In genomic region chr13:41909524-41909923, GRCh38 we compare ENCODE assay signal across 17 cellular contexts. TPM values are rescaled to one million over a fixed set of nuclear protein-coding genes. Genes with fewer than 3 reads are reported as not detected.
A peak's percentile ranks its signal among the peaks of the same experiment; 100 is the strongest.
DNase-seq lines count a peak whose midpoint lies in the region; ATAC-seq and TF ChIP-seq lines count a peak whose summit lies in the region.
"Had no signal": no experiment of that assay in that cellular context is flagged by ENCODE, and none has a peak within 500 bp of the region (broad histone marks: within the 10 kb centered on the region; RNA-seq: fewer than 3 reads in every experiment).

No MANE protein-coding gene starts in this region.

- in situ Hi-C loops in mammary epithelial cell (cut with MboI; ENCODE audit: low sequenced_read_pairs in 2 of 2) = loop anchor here (5.0 to 25.0 kb wide), 4 partner anchors 135 to 247 kb away; partner anchors contain the start of gene DGKH (in 2 of the 2)

- dilution Hi-C loops in mammary epithelial cell (cut with HindIII; ENCODE audit: low sequenced_read_pairs) = no loop called here

- no peak overlapping the region for H2AFZ ChIP-seq in mammary epithelial cell (ENCODE audit: low read depth, low read length)

- H3K27ac ChIP-seq in mammary epithelial cell (ENCODE audit: insufficient read depth, low read depth, low read length) (no peak overlapping the region), breast epithelium (no peak overlapping the region), stomach (no peak overlapping the region)

- H3K79me2 ChIP-seq in mammary epithelial cell (ENCODE audit: insufficient read depth, low read length) = peaks cover 12% of the 10 kb centered on the region

- peak; percentile 84 for ATAC-seq in esophagus mucosa
- ATAC-seq: HepG2, Panc1 had no signal

- no peak overlapping the region for H3K4me3 ChIP-seq in mammary epithelial cell (replicated peaks in 1 of 3; ENCODE audit: insufficient read depth in 1 of 3, low read depth in 2 of 3, low read length in 3 of 3)
- H3K4me3 ChIP-seq in breast epithelium = no peak overlapping the region
- H3K4me3 ChIP-seq in stomach = no peak overlapping the region

- H3K4me2 ChIP-seq in mammary epithelial cell (ENCODE audit: insufficient read depth, low read depth, low read length) = no peak overlapping the region
- H3K4me2 ChIP-seq: SK-N-SH had no signal

- H3K4me1 ChIP-seq in mammary epithelial cell (ENCODE audit: insufficient read depth, low read length) = peaks cover 6% of the 10 kb centered on the region
- H3K4me1 ChIP-seq in breast epithelium = no peaks in the 10 kb centered on the region
- H3K4me1 ChIP-seq in stomach = peaks cover 0 to 13% (median 2%) of the 10 kb centered on the region in 4 donors
- H3K4me1 ChIP-seq: Caco-2 had no signal

- H3K9me3 ChIP-seq in mammary epithelial cell (replicated peaks; ENCODE audit: insufficient read depth, low read length) (no peaks in the 10 kb centered on the region), breast epithelium (no peaks in the 10 kb centered on the region), stomach (no peaks in the 10 kb centered on the region)
- H3K9me3 ChIP-seq: Caco-2, SK-N-SH had no signal

- H3K27me3 ChIP-seq in mammary epithelial cell (ENCODE audit: insufficient read depth, low read length) = no peaks in the 10 kb centered on the region
- no peaks in the 10 kb centered on the region for H3K27me3 ChIP-seq in breast epithelium
- H3K27me3 ChIP-seq in stomach = no peaks in the 10 kb centered on the region

- 100% methylated on average over 2 of the region's 2 CpGs for WGBS in mammary epithelial cell (ENCODE audit: low coverage, missing lambda C conversion rate)
- WGBS in stomach, 5 donors = 81 to 92% (median 86%) methylated on average over 2 of the region's 2 CpGs

- CTCF ChIA-PET in mammary epithelial cell (lab: Charles Lee; ENCODE audit: low non-redundant PET) = no interaction called here

- TF ChIP-seq CTCF in mammary epithelial cell (conservative IDR thresholded peaks at IDR 0.05 in 1 of 2, IDR thresholded peaks at IDR 0.05 in 1 of 2; ENCODE audit: extremely low read depth in 1 of 2, insufficient read depth in 1 of 2, low read depth in 1 of 2, low read length in 2 of 2) = no peak
- no peak for TF ChIP-seq CTCF in breast epithelium (IDR thresholded peaks at IDR 0.05)
- no peak for TF ChIP-seq CTCF in stomach (IDR thresholded peaks at IDR 0.05)

- H3K9ac ChIP-seq in mammary epithelial cell (ENCODE audit: insufficient read depth, low read length) = no peak overlapping the region
- H3K9ac ChIP-seq: SK-N-SH had no signal

- no TSS peak for BruUV-seq in mammary epithelial cell (replicated peaks; lab: Mats Ljungman, UMichigan)

- intact Hi-C loops in mammary epithelial cell (cut with micrococcal nuclease) (loop anchor here (2.0 kb wide), 1 partner anchor 51 kb away; the partner anchor contains the start of gene VWA8), breast epithelium (cut with DNase I; ENCODE audit: low total_unique reads) (no loop called here), stomach (cut with DNase I; ENCODE audit: low total_unique reads) (loop anchor here (10.0 kb wide), 1 partner anchor 205 kb away; no protein-coding TSS in a partner anchor)

- TF ChIP-seq POLR2A in breast epithelium (IDR thresholded peaks at IDR 0.05) (no peak), stomach (IDR thresholded peaks at IDR 0.05) (no peak)

- no peaks in the 10 kb centered on the region for H4K20me1 ChIP-seq in mammary epithelial cell (ENCODE audit: insufficient read depth, low read length)

- DNase-seq in mammary epithelial cell = peak; percentile 71
- DNase-seq in breast epithelium (ENCODE audit: low spot score in 2 of 2) = no peak
- peak; percentile 87 for DNase-seq in NCI-H69 (lab: John Stamatoyannopoulos, UW)
- no peak for DNase-seq in HCEC 1CT
- DNase-seq in stomach = no peak
- DNase-seq in anterior cingulate cortex (lab: John Stamatoyannopoulos, UW) = no peak
- DNase-seq: Caco-2, H7, KG1, NCI-H1436 treated with DMSO at 0.1 percent for 48 hours, NCI-H2171, NCI-H774, Right ventricle myocardium superior, SK-N-SH had no signal

- H3K36me3 ChIP-seq in mammary epithelial cell (ENCODE audit: insufficient read depth, low read length) (peaks cover 8% of the 10 kb centered on the region), breast epithelium (no peaks in the 10 kb centered on the region), stomach (peaks cover 0 to 21% (median 18%) of the 10 kb centered on the region in 4 donors)

- TF ChIP-seq EP300 in stomach (IDR thresholded peaks at IDR 0.05) = no peak

RNA-seq across cellular contexts. Expression of gene VWA8, which starts 51.4 kb away (rescaled TPM):
- 10 to 100 TPM; 24.1 to 32.0 TPM for total RNA-seq in mammary epithelial cell
- 10.1 TPM for polyA plus RNA-seq in mammary epithelial cell
- polyA minus RNA-seq in mammary epithelial cell = 62.1 TPM
- 10 to 100 TPM; 18.4 to 43.5 (median 34.7) TPM for total RNA-seq in breast epithelium
- 11.5 TPM for total RNA-seq in esophagus mucosa
- total RNA-seq in stomach = 10 to 100 TPM; 25.4 to 99.2 (median 25.9) TPM
- polyA plus RNA-seq in stomach = 1 to 10 TPM; 3.3 to 4.0 (median 3.5) TPM

Comparison
In these comparisons a context has a peak if more than half of its experiments do, and no peak if none do; other contexts are left out.
1. DNase-seq: peak in mammary epithelial cell (single experiment) and NCI-H69 (single experiment); none in breast epithelium (0 of 2), HCEC 1CT (single experiment), stomach (single experiment) and anterior cingulate cortex (0 of 58).